8 cellular contexts compared by ENCODE assay signal in genomic region chr11:61826930-61827572, GRCh38. TPM values are rescaled to one million over a fixed set of nuclear protein-coding genes. Genes with fewer than 3 reads are reported as not detected.
A peak's percentile ranks its signal among the peaks of the same experiment; 100 is the strongest.
DNase-seq lines count a peak whose midpoint lies in the region; ATAC-seq lines count a peak whose summit lies in the region.

No MANE protein-coding gene starts in this region.

- H3K27me3 ChIP-seq in ectodermal cell (ENCODE audit: control insufficient read depth, insufficient read depth, low read length, poor library complexity, severe bottlenecking), result no peaks in the 10 kb centered on the region
- no peaks in the 10 kb centered on the region for H3K27me3 ChIP-seq in muscle layer of duodenum (ENCODE audit: low read depth, low read length)

- no peaks in the 10 kb centered on the region for H3K36me3 ChIP-seq in ectodermal cell (ENCODE audit: control insufficient read depth, insufficient read depth, low read length)
- H3K36me3 ChIP-seq in muscle layer of duodenum (ENCODE audit: control insufficient read depth in 1 of 2, insufficient read depth in 2 of 2, low read length in 2 of 2), result no peaks in the 10 kb centered on the region

- DNase-seq in G401 (ENCODE audit: low spot score), result peak; percentile 13
- DNase-seq in HCEC 1CT, result peak; percentile 10
- DNase-seq in NOMO-1 treated with dmso at 0.1 percent for 144 hours (lab: John Stamatoyannopoulos, UW; ENCODE audit: unreplicated experiment), result peak; percentile 70
- DNase-seq in dedifferentiated amniotic fluid mesenchymal stem cell (ENCODE audit: extremely low spot score), result no peak

- ATAC-seq in GM18861 (IDR thresholded peaks at IDR 0.05; ENCODE audit: unreplicated experiment) (no peak), GM21619 (IDR thresholded peaks at IDR 0.05; ENCODE audit: unreplicated experiment) (no peak)

- H3K4me1 ChIP-seq in ectodermal cell (ENCODE audit: control insufficient read depth, insufficient read depth, low read length), result peaks cover 13% of the 10 kb centered on the region
- peaks cover 0 to 18% of the 10 kb centered on the region in 2 donors for H3K4me1 ChIP-seq in muscle layer of duodenum (ENCODE audit: control insufficient read depth in 1 of 2, insufficient read depth in 2 of 2, low read length in 2 of 2)

- H3K27ac ChIP-seq in ectodermal cell (ENCODE audit: insufficient read depth, low read depth, low read length, poor library complexity, severe bottlenecking) (peak overlapping the region; percentile 92), muscle layer of duodenum (ENCODE audit: low read length) (peak overlapping the region; percentile 60)

- in situ Hi-C loops in G401 (cut with HindIII; ENCODE audit: low sequenced_read_pairs), result no loop called here

- H3K4me3 ChIP-seq in ectodermal cell (ENCODE audit: insufficient read depth, low read depth, low read length), result peak overlapping the region; percentile 92
- H3K4me3 ChIP-seq in muscle layer of duodenum (ENCODE audit: low read depth in 1 of 2, low read length in 2 of 2), result peak overlapping the region; percentile 59 to 75

- WGBS in ectodermal cell, 2 experiments, result 14 to 15% methylated on average over 23 of the region's 23 CpGs

- H3K9me3 ChIP-seq in ectodermal cell (ENCODE audit: control insufficient read depth, low read length), result no peaks in the 10 kb centered on the region
- H3K9me3 ChIP-seq in muscle layer of duodenum (ENCODE audit: control insufficient read depth in 1 of 2, low read length in 2 of 2), result no peaks in the 10 kb centered on the region

RNA-seq across cellular contexts. Expression of gene FADS2, which starts 1.0 kb away (rescaled TPM):
- 222 and 244 TPM in 2 replicates for total RNA-seq in G401 (2014; rRNA removed; shearing (Covaris generic))
- 485 TPM for polyA plus RNA-seq in ectodermal cell (2013, experiment 1 of 4)
- polyA plus RNA-seq in ectodermal cell (2013, experiment 2 of 4), result 475 TPM
- polyA plus RNA-seq in ectodermal cell (2013, experiment 3 of 4), result 263 TPM
- polyA plus RNA-seq in ectodermal cell (2013, experiment 4 of 4), result 289 TPM

RNA-seq across cellular contexts. Expression of gene FADS1, which starts 10.2 kb away (rescaled TPM):
- 131 and 148 TPM in 2 replicates for total RNA-seq in G401 (2014; rRNA removed; shearing (Covaris generic))
- 186 TPM for polyA plus RNA-seq in ectodermal cell (2013, experiment 1 of 4)
- 204 TPM for polyA plus RNA-seq in ectodermal cell (2013, experiment 2 of 4)
- polyA plus RNA-seq in ectodermal cell (2013, experiment 3 of 4), result 123 TPM
- 136 TPM for polyA plus RNA-seq in ectodermal cell (2013, experiment 4 of 4)

RNA-seq across cellular contexts. Expression of gene FEN1, which starts 34.3 kb away (rescaled TPM):
- total RNA-seq in G401 (2014; rRNA removed; shearing (Covaris generic)), result 94.5 and 105 TPM in 2 replicates
- 78.2 TPM for polyA plus RNA-seq in ectodermal cell (2013, experiment 1 of 4)
- polyA plus RNA-seq in ectodermal cell (2013, experiment 2 of 4), result 89.8 TPM
- polyA plus RNA-seq in ectodermal cell (2013, experiment 3 of 4), result 61.7 TPM
- 60.4 TPM for polyA plus RNA-seq in ectodermal cell (2013, experiment 4 of 4)

RNA-seq across cellular contexts. Expression of gene TMEM258, which starts 34.7 kb away (rescaled TPM):
- total RNA-seq in G401 (2014; rRNA removed; shearing (Covaris generic)), result 41.4 and 66.0 TPM in 2 replicates
- 230 TPM for polyA plus RNA-seq in ectodermal cell (2013, experiment 1 of 4)
- 242 TPM for polyA plus RNA-seq in ectodermal cell (2013, experiment 2 of 4)
- polyA plus RNA-seq in ectodermal cell (2013, experiment 3 of 4), result 254 TPM
- 290 TPM for polyA plus RNA-seq in ectodermal cell (2013, experiment 4 of 4)
